31 cellular contexts compared by ENCODE assay signal in genomic region chr12:39368096-39368495, GRCh38.
DNase-seq lines count a peak whose midpoint lies in the region; ATAC-seq and TF ChIP-seq lines count a peak whose summit lies in the region.
"Had no signal": no experiment of that assay in that cellular context is flagged by ENCODE, and none has a peak within 500 bp of the region (broad histone marks: within the 10 kb centered on the region; RNA-seq: fewer than 3 reads in every experiment).

No MANE protein-coding gene starts in this region.

- no peak overlapping the region for H3K9ac ChIP-seq in GM23248
- H3K9ac ChIP-seq: SK-N-SH had no signal

- TF ChIP-seq CTCF in cardiac fibroblast (IDR thresholded peaks at IDR 0.05; ENCODE audit: low read depth, low read length), result no peak
- TF ChIP-seq CTCF in left lung (IDR thresholded peaks at IDR 0.05), result no peak

- DNase-seq in AG08395 (ENCODE audit: low spot score), result peak; percentile 7
- DNase-seq in GM23248, result peak; percentile 19
- DNase-seq in cardiac fibroblast (ENCODE audit: low read depth in 2 of 2), result peak; percentile 6 to 42
- DNase-seq in left lung, result no peak
- DNase-seq in occipital lobe (lab: John Stamatoyannopoulos, UW), result no peak
- no peak for DNase-seq in NCI-H2227 (lab: John Stamatoyannopoulos, UW; ENCODE audit: unreplicated experiment)
- no peak for DNase-seq in NCI-H2196 treated with DMSO at 0.1 percent for 48 hours (lab: John Stamatoyannopoulos, UW; ENCODE audit: unreplicated experiment)
- DNase-seq: activated CD4-positive, alpha-beta memory T cell treated with anti-CD3 and anti-CD28 coated beads, Interleukin-2, amount 10 ng/mL, durations not matched to agents 7 days and 5 days; activated CD4-positive, CD25-positive, alpha-beta regulatory T cell treated with anti-CD3 and anti-CD28 coated beads, Interleukin-2, amount 50 U/mL, for 72 hours; activated naive CD4-positive, alpha-beta T cell treated with anti-CD3 and anti-CD28 coated beads, Interleukin-2, amount 50 U/mL, for 16 hours; C1 segment of cervical spinal cord; effector memory CD4-positive, alpha-beta T cell; H7; MG63; midbrain; naive thymus-derived CD4-positive, alpha-beta T cell; NCI-H1105 treated with DMSO at 0.1 percent for 48 hours; NCI-H2081; NCI-H446; NCI-H774; SK-N-SH; T-helper 17 cell; trophoblast cell had no signal

- ATAC-seq in left lung (peak; percentile 24), GM19397 (IDR thresholded peaks at IDR 0.05; ENCODE audit: unreplicated experiment) (no peak)
- ATAC-seq: activated T-helper 17 cell treated with anti-CD3 and anti-CD28 coated beads, Interleukin-2, amount 50 U/mL, for 72 hours; esophagus mucosa; gastroesophageal sphincter; K562; naive thymus-derived CD4-positive, alpha-beta T cell; T-helper 17 cell had no signal

- H3K27me3 ChIP-seq in GM23248 (replicated peaks; ENCODE audit: insufficient read depth) (no peaks in the 10 kb centered on the region), left lung (no peaks in the 10 kb centered on the region)
- H3K27me3 ChIP-seq: cardiac muscle cell, gastroesophageal sphincter, hepatocyte, MG63 had no signal

- no peak overlapping the region for H3K4me2 ChIP-seq in GM23248 (ENCODE audit: unreplicated experiment)
- H3K4me2 ChIP-seq: hepatocyte, SK-N-SH had no signal

- no peak overlapping the region for H2AFZ ChIP-seq in GM23248
- H2AFZ ChIP-seq: hepatocyte had no signal

- no peaks in the 10 kb centered on the region for H3K79me2 ChIP-seq in GM23248 (ENCODE audit: insufficient read depth)

- intact Hi-C loops in left lung (cut with DNase I), result no loop called here

- H3K4me1 ChIP-seq in GM23248 (ENCODE audit: insufficient read depth), result no peaks in the 10 kb centered on the region
- no peaks in the 10 kb centered on the region for H3K4me1 ChIP-seq in left lung
- H3K4me1 ChIP-seq: gastroesophageal sphincter had no signal

- H3K9me3 ChIP-seq in GM23248 (ENCODE audit: low read depth) (no peaks in the 10 kb centered on the region), left lung (no peaks in the 10 kb centered on the region)
- H3K9me3 ChIP-seq: gastroesophageal sphincter, SK-N-SH had no signal

- 0 to 8% methylated on average over 1 of the region's 1 CpG for WGBS in GM23248 (ENCODE audit: low coverage in 1 of 2, low lambda C conversion rate in 2 of 2, missing lambda C conversion rate in 2 of 2), 2 experiments

- H4K20me1 ChIP-seq in GM23248 (ENCODE audit: insufficient read depth), result no peaks in the 10 kb centered on the region

- in situ Hi-C loops in GM23248 (cut with MboI), result no loop called here

- H3F3A ChIP-seq in GM23248 (ENCODE audit: insufficient read depth), result no peaks in the 10 kb centered on the region

- H3K4me3 ChIP-seq in GM23248 (no peak overlapping the region), cardiac fibroblast (replicated peaks in 1 of 2; ENCODE audit: low read depth in 2 of 2, low read length in 2 of 2) (no peak overlapping the region), left lung (no peak overlapping the region)
- H3K4me3 ChIP-seq: cardiac muscle cell, coronary artery, gastroesophageal sphincter, hepatocyte, K562, MG63 had no signal

- no peak overlapping the region for H3K27ac ChIP-seq in GM23248
- H3K27ac ChIP-seq in left lung, result no peak overlapping the region
- H3K27ac ChIP-seq: cardiac muscle cell, coronary artery, gastroesophageal sphincter, hepatocyte had no signal

- no peaks in the 10 kb centered on the region for H3K9me2 ChIP-seq in GM23248 (ENCODE audit: insufficient read depth)
- H3K9me2 ChIP-seq: SK-N-SH had no signal

- H3K36me3 ChIP-seq in GM23248 (ENCODE audit: low read depth), result no peaks in the 10 kb centered on the region
- H3K36me3 ChIP-seq in left lung, result no peaks in the 10 kb centered on the region

Comparison
In these comparisons a context has a peak if more than half of its experiments do, and no peak if none do; other contexts are left out.
1. DNase-seq: peak in AG08395 (single experiment), GM23248 (single experiment) and cardiac fibroblast (2 of 2); none in left lung (0 of 2), occipital lobe (single experiment), NCI-H2227 (single experiment) and NCI-H2196 treated with DMSO at 0.1 percent for 48 hours (single experiment).